12 cellular contexts compared by ENCODE assay signal in genomic region chr3:44125241-44125640, GRCh38.
"Had no signal": no experiment of that assay in that cellular context is flagged by ENCODE, and none has a peak within 500 bp of the region (broad histone marks: within the 10 kb centered on the region; RNA-seq: fewer than 3 reads in every experiment).

No MANE protein-coding gene starts in this region.

- DNase-seq: activated naive CD4-positive, alpha-beta T cell; activated naive CD8-positive, alpha-beta T cell treated with anti-CD3 and anti-CD28 coated beads, Interleukin-2, amount 10 ng/mL, durations not matched to agents 7 days and 5 days; erythroblast; gastrocnemius medialis; nephron progenitor cell; occipital lobe; small intestine; stimulated activated naive CD8-positive, alpha-beta T cell treated with anti-CD3 and anti-CD28 coated beads, Interleukin-15, amount 100 ng/mL, for 72 hours had no signal

- H3K27ac ChIP-seq: ascending aorta, gastrocnemius medialis, heart left ventricle, upper lobe of left lung had no signal

- H3K9me3 ChIP-seq: ascending aorta, gastrocnemius medialis, heart left ventricle, upper lobe of left lung had no signal

- H3K27me3 ChIP-seq: ascending aorta, gastrocnemius medialis, heart left ventricle, upper lobe of left lung had no signal

- H3K4me3 ChIP-seq: ascending aorta, gastrocnemius medialis, heart left ventricle, lung, upper lobe of left lung had no signal

- H3K36me3 ChIP-seq: ascending aorta, gastrocnemius medialis, heart left ventricle, upper lobe of left lung had no signal

- H3K4me1 ChIP-seq: ascending aorta, gastrocnemius medialis, upper lobe of left lung had no signal

- ATAC-seq: gastrocnemius medialis; stimulated activated naive CD8-positive, alpha-beta T cell treated with anti-CD3 and anti-CD28 coated beads, Interleukin-15, amount 100 ng/mL, for 72 hours had no signal
